In genomic region chr17:79812969-79813825, GRCh38 we compare ENCODE assay signal across 8 cellular contexts. TPM values are rescaled to one million over a fixed set of nuclear protein-coding genes. Genes with fewer than 3 reads are reported as not detected.
DNase-seq lines count a peak whose midpoint lies in the region; ATAC-seq and TF ChIP-seq lines count a peak whose summit lies in the region.

No MANE protein-coding gene starts in this region.

- DNase-seq in cardiac muscle cell (ENCODE audit: low read depth in 1 of 2, low spot score in 1 of 2) = peak in 1 of 2 donors; percentile 41
- DNase-seq in Right ventricle myocardium superior = no peak
- peak; percentile 61 for DNase-seq in SW480 (ENCODE audit: low spot score)
- DNase-seq in hepatic stellate cell (ENCODE audit: low spot score) = peak; percentile 61
- no peak for DNase-seq in type B pancreatic cell (ENCODE audit: extremely low spot score, unreplicated experiment)
- DNase-seq in NCI-H2029 treated with DMSO at 0.1 percent for 48 hours (lab: John Stamatoyannopoulos, UW) = no peak

- H3K4me3 ChIP-seq in cardiac muscle cell = peak overlapping the region; percentile 13

- no peak for TF ChIP-seq CTCF in cardiac muscle cell (IDR thresholded peaks at IDR 0.05; ENCODE audit: low read depth, low read length)
- no peak for TF ChIP-seq CTCF in type B pancreatic cell (conservative IDR thresholded peaks at IDR 0.05)

- H3K27ac Mint-ChIP-seq in type B pancreatic cell = peak overlapping the region; percentile 83

- peaks cover 27% of the 10 kb centered on the region for H3K4me1 ChIP-seq in cardiac muscle cell (ENCODE audit: low read depth)

- H3K9me3 ChIP-seq in cardiac muscle cell (ENCODE audit: low read depth) = no peaks in the 10 kb centered on the region

- H3K27ac ChIP-seq in cardiac muscle cell = no peak overlapping the region

- peak overlapping the region; percentile 84 for H3K4me3 Mint-ChIP-seq in type B pancreatic cell

- no peaks in the 10 kb centered on the region for H3K36me3 ChIP-seq in cardiac muscle cell

- peaks cover 57% of the 10 kb centered on the region for H3K27me3 Mint-ChIP-seq in type B pancreatic cell

- H3K9me3 Mint-ChIP-seq in type B pancreatic cell = no peaks in the 10 kb centered on the region

- H3K27me3 ChIP-seq in cardiac muscle cell = peaks cover 82% of the 10 kb centered on the region

- H3K36me3 Mint-ChIP-seq in type B pancreatic cell = no peaks in the 10 kb centered on the region

- intact Hi-C loops in Right ventricle myocardium superior (cut with DNase I) = no loop called here

- peaks cover 6% of the 10 kb centered on the region for H3K4me1 Mint-ChIP-seq in type B pancreatic cell (ENCODE audit: unreplicated experiment)

- ATAC-seq in Right ventricle myocardium superior (ENCODE audit: poor library complexity) = no peak
- ATAC-seq in GM21381 (IDR thresholded peaks at IDR 0.05; ENCODE audit: unreplicated experiment) = no peak
- no peak for ATAC-seq in GM21360 (IDR thresholded peaks at IDR 0.05; ENCODE audit: unreplicated experiment)

RNA-seq across cellular contexts. Expression of gene CBX8, which starts 16.3 kb away (rescaled TPM):
- total RNA-seq in cardiac muscle cell (16.7 and 20.3 TPM in 2 replicates), Right ventricle myocardium superior (6.2 TPM), type B pancreatic cell (ENCODE audit: low replicate concordance) (13.3 and 16.0 TPM in 2 replicates)
- 8.2 and 13.8 TPM in 2 replicates for polyA plus RNA-seq in cardiac muscle cell

RNA-seq across cellular contexts. Expression of gene CBX4, which starts 26.0 kb away (rescaled TPM):
- total RNA-seq in cardiac muscle cell (78.2 and 91.6 TPM in 2 replicates), Right ventricle myocardium superior (25.6 TPM), type B pancreatic cell (ENCODE audit: low replicate concordance) (39.6 and 76.2 TPM in 2 replicates)
- polyA plus RNA-seq in cardiac muscle cell = 43.6 and 51.9 TPM in 2 replicates

RNA-seq across cellular contexts. Expression of gene CBX2, which starts 35.2 kb away (rescaled TPM):
- 35.3 and 51.1 TPM in 2 replicates for total RNA-seq in cardiac muscle cell
- 25.8 and 28.8 TPM in 2 replicates for polyA plus RNA-seq in cardiac muscle cell
- total RNA-seq in Right ventricle myocardium superior = 4.2 TPM
- 21.6 and 72.0 TPM in 2 replicates for total RNA-seq in type B pancreatic cell (ENCODE audit: low replicate concordance)

Comparison
In these comparisons a context has a peak if more than half of its experiments do, and no peak if none do; other contexts are left out.
1. DNase-seq: peak in SW480 (single experiment) and hepatic stellate cell (single experiment); none in Right ventricle myocardium superior (single experiment), type B pancreatic cell (single experiment) and NCI-H2029 treated with DMSO at 0.1 percent for 48 hours (single experiment).